15 cellular contexts compared by ENCODE assay signal in genomic region chr21:44558695-44559094, GRCh38. TPM values are rescaled to one million over a fixed set of nuclear protein-coding genes. Genes with fewer than 3 reads are reported as not detected.
DNase-seq lines count a peak whose midpoint lies in the region; ATAC-seq and TF ChIP-seq lines count a peak whose summit lies in the region.
"Had no signal": no experiment of that assay in that cellular context is flagged by ENCODE, and none has a peak within 500 bp of the region (broad histone marks: within the 10 kb centered on the region; RNA-seq: fewer than 3 reads in every experiment).

KRTAP10-3 (minus strand) TSS chr21:44558795; CDS start chr21:44558715, 80 bp downstream.

- H3K9me3 ChIP-seq in NT2/D1 (ENCODE audit: insufficient read depth, low read length) = peaks cover 9% of the 10 kb centered on the region; the same call in 1 of the 2 replicates
- H3K9me3 ChIP-seq: A549, BE2C, Caco-2 had no signal

- H3K27ac Mint-ChIP-seq in glutamatergic neuron (ENCODE audit: unreplicated experiment) = peak within 1 kb of the TSS; percentile 71
- H3K27ac Mint-ChIP-seq in activated CD4-positive, alpha-beta T cell treated with anti-CD3 and anti-CD28 coated beads for 36 hours = no peak within 1 kb of the TSS
- no peak within 1 kb of the TSS for H3K27ac Mint-ChIP-seq in activated T-helper 1 cell treated with anti-CD3 and anti-CD28 coated beads, Interleukin-12 subunit alpha, Interleukin-12 subunit beta, Interleukin-2, Interleukin-4 antibody, amounts not matched to agents 30 ng/mL and 10 ng/mL and 1 ng/mL, durations not matched to agents 14 hours and 24 hours and 36 hours

- H3K4me3 Mint-ChIP-seq in glutamatergic neuron (ENCODE audit: unreplicated experiment) = no peak within 1 kb of the TSS
- H3K4me3 Mint-ChIP-seq in activated CD4-positive, alpha-beta T cell treated with anti-CD3 and anti-CD28 coated beads for 36 hours = no peak within 1 kb of the TSS
- H3K4me3 Mint-ChIP-seq in activated T-helper 1 cell treated with anti-CD3 and anti-CD28 coated beads, Interleukin-12 subunit alpha, Interleukin-12 subunit beta, Interleukin-2, Interleukin-4 antibody, amounts not matched to agents 30 ng/mL and 10 ng/mL and 1 ng/mL, durations not matched to agents 14 hours and 24 hours and 36 hours = no peak within 1 kb of the TSS
- H3K4me3 Mint-ChIP-seq: CD8-positive, alpha-beta memory T cell had no signal

- no peak for ATAC-seq in activated CD4-positive, alpha-beta T cell treated with anti-CD3 and anti-CD28 coated beads for 36 hours
- ATAC-seq: A549 had no signal

- no peaks in the 10 kb centered on the region for H3K36me3 ChIP-seq in H7 (replicated peaks; ENCODE audit: control insufficient read depth, insufficient read depth, low read length)
- no peaks in the 10 kb centered on the region for H3K36me3 ChIP-seq in NT2/D1 (ENCODE audit: insufficient read depth, insufficient read length, low read length)
- H3K36me3 ChIP-seq: BE2C had no signal

- H3K4me3 ChIP-seq in H7 (ENCODE audit: insufficient read depth, low read depth, low read length) (no peak within 1 kb of the TSS), NT2/D1 (ENCODE audit: insufficient read length, low read depth) (no peak within 1 kb of the TSS)
- H3K4me3 ChIP-seq: A549 had no signal

- H3K27me3 ChIP-seq in H7 (ENCODE audit: control insufficient read depth, insufficient read depth, low read length) (no peaks in the 10 kb centered on the region), NT2/D1 (ENCODE audit: insufficient read depth, insufficient read length) (no peaks in the 10 kb centered on the region)

- POLR2A ChIA-PET in activated CD4-positive, alpha-beta T cell treated with anti-CD3 and anti-CD28 coated beads for 36 hours (lab: Charles Lee) = no interaction called here

- H3K27me3 Mint-ChIP-seq in glutamatergic neuron (ENCODE audit: unreplicated experiment) = peaks cover 9% of the 10 kb centered on the region
- no peaks in the 10 kb centered on the region for H3K27me3 Mint-ChIP-seq in activated CD4-positive, alpha-beta T cell treated with anti-CD3 and anti-CD28 coated beads for 36 hours
- H3K27me3 Mint-ChIP-seq in activated T-helper 1 cell treated with anti-CD3 and anti-CD28 coated beads, Interleukin-12 subunit alpha, Interleukin-12 subunit beta, Interleukin-2, Interleukin-4 antibody, amounts not matched to agents 30 ng/mL and 10 ng/mL and 1 ng/mL, durations not matched to agents 14 hours and 24 hours and 36 hours (ENCODE audit: insufficient read depth) = peaks cover 15% of the 10 kb centered on the region

- peaks cover 14% of the 10 kb centered on the region for H3K4me1 ChIP-seq in NT2/D1 (ENCODE audit: insufficient read depth, insufficient read length)
- H3K4me1 ChIP-seq: A549, BE2C, Caco-2 had no signal

- H3K36me3 Mint-ChIP-seq in glutamatergic neuron (ENCODE audit: unreplicated experiment) = peaks cover 9% of the 10 kb centered on the region
- H3K36me3 Mint-ChIP-seq in activated CD4-positive, alpha-beta T cell treated with anti-CD3 and anti-CD28 coated beads for 36 hours (ENCODE audit: low read depth) = peaks cover 2% of the 10 kb centered on the region
- peaks cover 7% of the 10 kb centered on the region for H3K36me3 Mint-ChIP-seq in activated T-helper 1 cell treated with anti-CD3 and anti-CD28 coated beads, Interleukin-12 subunit alpha, Interleukin-12 subunit beta, Interleukin-2, Interleukin-4 antibody, amounts not matched to agents 30 ng/mL and 10 ng/mL and 1 ng/mL, durations not matched to agents 14 hours and 24 hours and 36 hours (ENCODE audit: low read depth)

- no peak for TF ChIP-seq CTCF in glutamatergic neuron (IDR thresholded peaks at IDR 0.05; ENCODE audit: partially characterized antibody, unreplicated experiment)

- CTCF ChIA-PET in activated CD4-positive, alpha-beta T cell treated with anti-CD3 and anti-CD28 coated beads for 36 hours (lab: Charles Lee) = no interaction called here

- intact Hi-C loops in activated CD4-positive, alpha-beta T cell treated with anti-CD3 and anti-CD28 coated beads for 36 hours (cut with DNase I, micrococcal nuclease) = no loop called here
- intact Hi-C loops in activated T-helper 1 cell treated with anti-CD3 and anti-CD28 coated beads, Interleukin-12 subunit alpha, Interleukin-12 subunit beta, Interleukin-2, Interleukin-4 antibody, amounts not matched to agents 30 ng/mL and 10 ng/mL and 1 ng/mL, durations not matched to agents 14 hours and 24 hours and 36 hours (cut with micrococcal nuclease) = no loop called here

- DNase-seq in H7 (peak; percentile 20), NT2/D1 (ENCODE audit: low read depth, low spot score) (no peak), glutamatergic neuron (no peak), NCI-H2029 treated with DMSO at 0.1 percent for 48 hours (lab: John Stamatoyannopoulos, UW) (no peak)
- DNase-seq in stimulated activated CD8-positive, alpha-beta memory T cell treated with anti-CD3 and anti-CD28 coated beads, Interleukin-4, amount 100 ng/mL, for 48 hours = peak; percentile 10
- DNase-seq in activated CD4-positive, alpha-beta T cell treated with anti-CD3 and anti-CD28 coated beads for 36 hours = no peak
- DNase-seq in activated T-helper 1 cell treated with anti-CD3 and anti-CD28 coated beads, Interleukin-12 subunit alpha, Interleukin-12 subunit beta, Interleukin-2, Interleukin-4 antibody, amounts not matched to agents 30 ng/mL and 10 ng/mL and 1 ng/mL, durations not matched to agents 14 hours and 24 hours and 36 hours (ENCODE audit: low spot score) = no peak
- no peak for DNase-seq in NK-92 treated with Interleukin-12 subunit alpha and Interleukin-12 subunit beta, amount 100 ng/mL, for 24 hours (lab: John Stamatoyannopoulos, UW)
- DNase-seq: BE2C; Caco-2; CD8-positive, alpha-beta memory T cell; GF-D8 had no signal

- peak within 1 kb of the TSS; percentile 14 for H3K9ac ChIP-seq in NT2/D1 (ENCODE audit: insufficient read length, low read depth)
- H3K9ac ChIP-seq: KMS-11 had no signal

- peaks cover 12% of the 10 kb centered on the region for H3K9me3 Mint-ChIP-seq in glutamatergic neuron (ENCODE audit: unreplicated experiment)
- H3K9me3 Mint-ChIP-seq in activated CD4-positive, alpha-beta T cell treated with anti-CD3 and anti-CD28 coated beads for 36 hours (ENCODE audit: low read depth) = peaks cover 19% of the 10 kb centered on the region
- peaks cover 15% of the 10 kb centered on the region for H3K9me3 Mint-ChIP-seq in activated T-helper 1 cell treated with anti-CD3 and anti-CD28 coated beads, Interleukin-12 subunit alpha, Interleukin-12 subunit beta, Interleukin-2, Interleukin-4 antibody, amounts not matched to agents 30 ng/mL and 10 ng/mL and 1 ng/mL, durations not matched to agents 14 hours and 24 hours and 36 hours

- peaks cover 7% of the 10 kb centered on the region for H3K4me1 Mint-ChIP-seq in glutamatergic neuron (ENCODE audit: low read depth, unreplicated experiment)
- no peaks in the 10 kb centered on the region for H3K4me1 Mint-ChIP-seq in activated CD4-positive, alpha-beta T cell treated with anti-CD3 and anti-CD28 coated beads for 36 hours
- H3K4me1 Mint-ChIP-seq in activated T-helper 1 cell treated with anti-CD3 and anti-CD28 coated beads, Interleukin-12 subunit alpha, Interleukin-12 subunit beta, Interleukin-2, Interleukin-4 antibody, amounts not matched to agents 30 ng/mL and 10 ng/mL and 1 ng/mL, durations not matched to agents 14 hours and 24 hours and 36 hours (ENCODE audit: low read depth) = no peaks in the 10 kb centered on the region
- H3K4me1 Mint-ChIP-seq: CD8-positive, alpha-beta memory T cell had no signal

RNA-seq across cellular contexts. Expression of gene KRTAP10-3, which starts in this region (rescaled TPM):
- total RNA-seq in H7 (2014; rRNA removed; shearing (Covaris generic)) = not detected in 2 replicates
- total RNA-seq in glutamatergic neuron (ENCODE audit: unreplicated experiment) = not detected
- total RNA-seq in activated CD4-positive, alpha-beta T cell treated with anti-CD3 and anti-CD28 coated beads for 36 hours = not detected
- not detected in 2 replicates for total RNA-seq in activated T-helper 1 cell treated with anti-CD3 and anti-CD28 coated beads, Interleukin-12 subunit alpha, Interleukin-12 subunit beta, Interleukin-2, Interleukin-4 antibody, amounts not matched to agents 30 ng/mL and 10 ng/mL and 1 ng/mL, durations not matched to agents 14 hours and 24 hours and 36 hours
- total RNA-seq: Caco-2; CD8-positive, alpha-beta memory T cell; HT1080 had no signal

Comparison
In these comparisons a context has a peak if more than half of its experiments do, and no peak if none do; other contexts are left out.
1. Peak in DNase-seq in H7; RNA of the gene not detected or under 1 TPM.